Comparison of ENCODE assay signal across 28 cellular contexts in genomic region chr15:41853831-41854230, GRCh38.
"Had no signal": no experiment of that assay in that cellular context is flagged by ENCODE, and none has a peak within 500 bp of the region (broad histone marks: within the 10 kb centered on the region; RNA-seq: fewer than 3 reads in every experiment).

No MANE protein-coding gene starts in this region.

- ATAC-seq: activated CD8-positive, alpha-beta memory T cell treated with anti-CD3 and anti-CD28 coated beads, Interleukin-2, amount 10 ng/mL, durations not matched to agents 7 days and 5 days; activated CD8-positive, alpha-beta T cell treated with anti-CD3 and anti-CD28 coated beads, Interleukin-2, amount 10 ng/mL, durations not matched to agents 7 days and 5 days; activated naive CD8-positive, alpha-beta T cell treated with anti-CD3 and anti-CD28 coated beads, Interleukin-2, amount 50 U/mL, for 24 hours had no signal

- H3K27me3 ChIP-seq: ascending aorta, cardiac muscle cell had no signal

- FAIRE-seq: bronchial epithelial cell, TTC549 had no signal

- H3K4me3 ChIP-seq: ascending aorta, cardiac muscle cell had no signal

- H3K4me1 ChIP-seq: ascending aorta had no signal

- DNase-seq: activated B cell treated with CpG ODN at 0.5 μM for 24 hours; activated CD4-positive, alpha-beta memory T cell treated with anti-CD3 and anti-CD28 coated beads, Interleukin-2, amount 10 ng/mL, durations not matched to agents 7 days and 5 days; activated CD4-positive, alpha-beta T cell treated with anti-CD3 and anti-CD28 coated beads for 48 hours; activated CD4-positive, alpha-beta T cell treated with anti-CD3 and anti-CD28 coated beads, Interleukin-2, amount 10 ng/mL, durations not matched to agents 7 days and 5 days; activated CD4-positive, alpha-beta T cell treated with anti-CD3 and anti-CD28 coated beads, Interleukin-2, amount 50 U/mL, for 48 hours; activated CD4-positive, CD25-positive, alpha-beta regulatory T cell treated with anti-CD3 and anti-CD28 coated beads, Interleukin-2, amount 50 U/mL, for 72 hours; activated CD8-positive, alpha-beta memory T cell treated with anti-CD3 and anti-CD28 coated beads for 24 hours; activated CD8-positive, alpha-beta memory T cell treated with anti-CD3 and anti-CD28 coated beads, Interleukin-2, amount 10 ng/mL, durations not matched to agents 7 days and 5 days; activated CD8-positive, alpha-beta memory T cell treated with anti-CD3 and anti-CD28 coated beads, Interleukin-2, amount 50 U/mL, for 48 hours; activated CD8-positive, alpha-beta T cell treated with anti-CD3 and anti-CD28 coated beads, Interleukin-2, amount 10 ng/mL, durations not matched to agents 7 days and 5 days; activated effector memory CD4-positive, alpha-beta T cell treated with Interleukin-2 at 50 U/mL for 16 hours; activated gamma-delta T cell; activated naive CD4-positive, alpha-beta T cell treated with anti-CD3 and anti-CD28 coated beads, Interleukin-2, amount 10 ng/mL, durations not matched to agents 7 days and 5 days; activated naive CD4-positive, alpha-beta T cell treated with Interleukin-2 at 50 U/mL for 16 hours; activated naive CD8-positive, alpha-beta T cell treated with anti-CD3 and anti-CD28 coated beads, Interleukin-2, amount 10 ng/mL, durations not matched to agents 7 days and 5 days; activated naive CD8-positive, alpha-beta T cell treated with anti-CD3 and anti-CD28 coated beads, Interleukin-2, amount 50 U/mL, for 24 hours; activated T-cell treated with anti-CD3 and anti-CD28 coated beads, Interleukin-2, amount 50 U/mL, for 24 hours; activated T-cell treated with anti-CD3 and anti-CD28 coated beads, Interleukin-2, amount 50 U/mL, for 48 hours; amygdala; caudate nucleus; cerebellar nuclear complex; T-helper 2 cell; T-helper 9 cell had no signal

- H3K9me3 ChIP-seq: ascending aorta had no signal

- H3K27ac ChIP-seq: ascending aorta, cardiac muscle cell, VCaP had no signal

- H3K36me3 ChIP-seq: ascending aorta, cardiac muscle cell had no signal
